In genomic region chr5:75338408-75338807, GRCh38 we compare ENCODE assay signal across 10 cellular contexts.
DNase-seq lines count a peak whose midpoint lies in the region; ATAC-seq and TF ChIP-seq lines count a peak whose summit lies in the region.
"Had no signal": no experiment of that assay in that cellular context is flagged by ENCODE, and none has a peak within 500 bp of the region (broad histone marks: within the 10 kb centered on the region; RNA-seq: fewer than 3 reads in every experiment).

No MANE protein-coding gene starts in this region.

- no peaks in the 10 kb centered on the region for H3K9me3 ChIP-seq in HEK293 (ENCODE audit: control insufficient read depth, insufficient read depth, low read depth, low read length)
- H3K9me3 ChIP-seq in WERI-Rb-1 (ENCODE audit: severe bottlenecking) = no peaks in the 10 kb centered on the region
- H3K9me3 ChIP-seq in iPS-15b (ENCODE audit: control insufficient read depth, insufficient read depth, low read length) = no peaks in the 10 kb centered on the region

- CTCF ChIA-PET in HEK293 (lab: Yijun Ruan, JAX) = interaction anchor here (0.5 to 0.7 kb wide), 3 partner anchors 62 to 339 kb away, joined by 3 to 7 read pairs (median 4); no protein-coding TSS in a partner anchor

- TF ChIP-seq CTCF in HEK293 (tag by site-specific recombination; IDR thresholded peaks at IDR 0.05) (no peak), WERI-Rb-1 (IDR thresholded peaks at IDR 0.05; ENCODE audit: low read depth, low read length) (no peak)

- DNase-seq in WERI-Rb-1 (no peak), NCI-H146 treated with DMSO at 0.1 percent for 48 hours (lab: John Stamatoyannopoulos, UW; ENCODE audit: unreplicated experiment) (no peak)
- DNase-seq in stimulated activated naive B cell treated with anti-CD40 and anti-IgM and Interleukin-4, amounts not matched to agents 10 μg/mL and 1 μg/mL and 100 μg/mL, for 72 hours = no peak
- DNase-seq in NK-92 treated with Interleukin-12 subunit alpha and Interleukin-12 subunit beta, amount 100 ng/mL, for 24 hours (lab: John Stamatoyannopoulos, UW) = no peak
- DNase-seq: left cardiac atrium, NCI-H1048 had no signal

- H3K9me3 Mint-ChIP-seq in stimulated activated naive B cell treated with anti-CD40 and anti-IgM and Interleukin-4, amounts not matched to agents 10 μg/mL and 1 μg/mL and 100 μg/mL, for 72 hours = peaks cover 0 to 2% of the 10 kb centered on the region in 2 donors
- H3K9me3 Mint-ChIP-seq: T-helper 1 cell treated with Interleukin-12 subunit alpha and Interleukin-12 subunit beta and Interleukin-4 antibody, amounts not matched to agents 30 μg/mL and 1 μg/mL, for 36 hours had no signal

- peaks cover 19% of the 10 kb centered on the region for H3K4me1 ChIP-seq in HEK293 (ENCODE audit: control insufficient read depth, insufficient read depth, low read length)
- peaks cover 13% of the 10 kb centered on the region for H3K4me1 ChIP-seq in iPS-15b (ENCODE audit: control insufficient read depth, insufficient read depth, low read length)

- H3K27ac ChIP-seq in HEK293 (ENCODE audit: extremely low read depth, low read depth, low read length) (no peak overlapping the region), WERI-Rb-1 (no peak overlapping the region)

- H3K27me3 ChIP-seq in WERI-Rb-1 (ENCODE audit: insufficient read depth, low read depth, severe bottlenecking) = no peaks in the 10 kb centered on the region
- H3K27me3 ChIP-seq in iPS-15b (ENCODE audit: control insufficient read depth, insufficient read depth, low read length) = no peaks in the 10 kb centered on the region

- peaks cover 0 to 6% of the 10 kb centered on the region in 2 experiments; a peak in 1 of 3 replicates for H3K36me3 ChIP-seq in HEK293 (ENCODE audit: control insufficient read depth in 2 of 2, insufficient read depth in 1 of 2, low read length in 2 of 2)
- H3K36me3 ChIP-seq in WERI-Rb-1 = peaks cover 16% of the 10 kb centered on the region
- H3K36me3 ChIP-seq in iPS-15b (ENCODE audit: control insufficient read depth, insufficient read depth, low read length) = no peaks in the 10 kb centered on the region

- H3K4me3 ChIP-seq in HEK293 (ENCODE audit: low read depth, low read length) (peak overlapping the region; percentile 96), WERI-Rb-1 (ENCODE audit: low read depth, low read length) (peak overlapping the region; percentile 94), iPS-15b (ENCODE audit: low read depth, low read length) (peak overlapping the region; percentile 93)

- ATAC-seq in stimulated activated naive B cell treated with anti-CD40 and anti-IgM and Interleukin-4, amounts not matched to agents 10 μg/mL and 1 μg/mL and 100 μg/mL, for 72 hours (replicated peaks) = no peak
- ATAC-seq in HG03097 (IDR thresholded peaks at IDR 0.05; ENCODE audit: low FRiP score, unreplicated experiment) = no peak

- POLR2A ChIA-PET in HEK293 (lab: Yijun Ruan, JAX) = interaction anchor here (0.7 kb wide), 2 partner anchors 356 to 1048 kb away, joined by 4 to 6 read pairs; no protein-coding TSS in a partner anchor

- peak overlapping the region; percentile 56 for H3K27ac Mint-ChIP-seq in stimulated activated naive B cell treated with anti-CD40 and anti-IgM and Interleukin-4, amounts not matched to agents 10 μg/mL and 1 μg/mL and 100 μg/mL, for 72 hours
- H3K27ac Mint-ChIP-seq: T-helper 1 cell treated with Interleukin-12 subunit alpha and Interleukin-12 subunit beta and Interleukin-4 antibody, amounts not matched to agents 30 μg/mL and 1 μg/mL, for 36 hours had no signal

- H3K4me1 Mint-ChIP-seq in stimulated activated naive B cell treated with anti-CD40 and anti-IgM and Interleukin-4, amounts not matched to agents 10 μg/mL and 1 μg/mL and 100 μg/mL, for 72 hours = peaks cover 13 to 43% of the 10 kb centered on the region in 2 donors

- no peak overlapping the region for H3K4me3 Mint-ChIP-seq in stimulated activated naive B cell treated with anti-CD40 and anti-IgM and Interleukin-4, amounts not matched to agents 10 μg/mL and 1 μg/mL and 100 μg/mL, for 72 hours
- H3K4me3 Mint-ChIP-seq: T-helper 1 cell treated with Interleukin-12 subunit alpha and Interleukin-12 subunit beta and Interleukin-4 antibody, amounts not matched to agents 30 μg/mL and 1 μg/mL, for 36 hours had no signal

- peaks cover 12 to 25% of the 10 kb centered on the region in 2 donors for H3K36me3 Mint-ChIP-seq in stimulated activated naive B cell treated with anti-CD40 and anti-IgM and Interleukin-4, amounts not matched to agents 10 μg/mL and 1 μg/mL and 100 μg/mL, for 72 hours

- no peaks in the 10 kb centered on the region for H3K27me3 Mint-ChIP-seq in stimulated activated naive B cell treated with anti-CD40 and anti-IgM and Interleukin-4, amounts not matched to agents 10 μg/mL and 1 μg/mL and 100 μg/mL, for 72 hours

- no peak overlapping the region for H3K9ac ChIP-seq in iPS-15b (ENCODE audit: low read depth, low read length)

TF ChIP-seq in HEK293, 187 proteins besides CTCF, POLR2A, EP300 and RAD21:
- TF ChIP-seq MYNN (tag by site-specific recombination; IDR thresholded peaks at IDR 0.05; ENCODE audit: borderline replicate concordance) (peak; percentile 74), ZFP69B (tag by site-specific recombination; IDR thresholded peaks at IDR 0.05) (no peak), ZNF544 (tag by site-specific recombination; IDR thresholded peaks at IDR 0.05) (no peak)
